Comparison of ENCODE assay signal across 8 cellular contexts in genomic region chr1:53014791-53015507, GRCh38. TPM values are rescaled to one million over a fixed set of nuclear protein-coding genes. Genes with fewer than 3 reads are reported as not detected.
A peak's percentile ranks its signal among the peaks of the same experiment; 100 is the strongest.
DNase-seq lines count a peak whose midpoint lies in the region; ATAC-seq, FAIRE-seq and TF ChIP-seq lines count a peak whose summit lies in the region.

No MANE protein-coding gene starts in this region.

- peak; percentile 91 for ATAC-seq in GM21737 (IDR thresholded peaks at IDR 0.05; ENCODE audit: unreplicated experiment)
- peak; percentile 98 to 100 (median 99) for ATAC-seq in natural killer cell
- peak; percentile 99 to 100 for ATAC-seq in stimulated activated naive B cell treated with anti-CD40 and anti-IgM and Interleukin-4, amounts not matched to agents 10 μg/mL and 1 μg/mL and 100 μg/mL, for 72 hours (replicated peaks)

- H3K27me3 Mint-ChIP-seq in natural killer cell (ENCODE audit: low read depth in 2 of 2) = no peaks in the 10 kb centered on the region
- no peaks in the 10 kb centered on the region for H3K27me3 Mint-ChIP-seq in stimulated activated naive B cell treated with anti-CD40 and anti-IgM and Interleukin-4, amounts not matched to agents 10 μg/mL and 1 μg/mL and 100 μg/mL, for 72 hours

- no peaks in the 10 kb centered on the region for H3K9me3 Mint-ChIP-seq in natural killer cell
- H3K9me3 Mint-ChIP-seq in stimulated activated naive B cell treated with anti-CD40 and anti-IgM and Interleukin-4, amounts not matched to agents 10 μg/mL and 1 μg/mL and 100 μg/mL, for 72 hours = no peaks in the 10 kb centered on the region

- peak; percentile 84 for DNase-seq in DMS114 treated with DMSO at 0.1 percent for 48 hours (lab: John Stamatoyannopoulos, UW; ENCODE audit: unreplicated experiment)
- peak; percentile 95 for DNase-seq in Kasumi-1 (lab: John Stamatoyannopoulos, UW)
- peak; percentile 82 for DNase-seq in RCC 7860 (ENCODE audit: low spot score)
- DNase-seq in activated T-helper 1 cell treated with Interleukin-2 at 50 U/mL for 16 hours (ENCODE audit: low read depth) = peak; percentile 60
- DNase-seq in fibroblast of peridontal ligament (ENCODE audit: extremely low read depth) = peak; percentile 88
- DNase-seq in natural killer cell = peak; percentile 40
- DNase-seq in stimulated activated naive B cell treated with anti-CD40 and anti-IgM and Interleukin-4, amounts not matched to agents 10 μg/mL and 1 μg/mL and 100 μg/mL, for 72 hours = peak; percentile 78

- H3K4me1 Mint-ChIP-seq in natural killer cell = peaks cover 27 to 29% of the 10 kb centered on the region in 2 donors
- H3K4me1 Mint-ChIP-seq in stimulated activated naive B cell treated with anti-CD40 and anti-IgM and Interleukin-4, amounts not matched to agents 10 μg/mL and 1 μg/mL and 100 μg/mL, for 72 hours = peaks cover 16 to 24% of the 10 kb centered on the region in 2 donors

- peak; percentile 84 for FAIRE-seq in RCC 7860 (lab: Jason Lieb, UNC)

- intact Hi-C loops in natural killer cell (cut with micrococcal nuclease) = loop anchor here (2.0 kb wide), 1 partner anchor 168 kb away; no protein-coding TSS in a partner anchor

- H3K4me3 Mint-ChIP-seq in natural killer cell = peak overlapping the region; percentile 84
- H3K4me3 Mint-ChIP-seq in stimulated activated naive B cell treated with anti-CD40 and anti-IgM and Interleukin-4, amounts not matched to agents 10 μg/mL and 1 μg/mL and 100 μg/mL, for 72 hours = peak overlapping the region; percentile 87 to 95

- peak overlapping the region; percentile 39 to 72 for H3K27ac Mint-ChIP-seq in natural killer cell
- H3K27ac Mint-ChIP-seq in stimulated activated naive B cell treated with anti-CD40 and anti-IgM and Interleukin-4, amounts not matched to agents 10 μg/mL and 1 μg/mL and 100 μg/mL, for 72 hours = peak overlapping the region; percentile 84

- H3K36me3 Mint-ChIP-seq in natural killer cell = no peaks in the 10 kb centered on the region
- peaks cover 3 to 19% of the 10 kb centered on the region in 2 donors for H3K36me3 Mint-ChIP-seq in stimulated activated naive B cell treated with anti-CD40 and anti-IgM and Interleukin-4, amounts not matched to agents 10 μg/mL and 1 μg/mL and 100 μg/mL, for 72 hours

- no peak for TF ChIP-seq CTCF in natural killer cell (IDR thresholded peaks at IDR 0.05)

RNA-seq across cellular contexts. Expression of gene PODN, which starts 47.1 kb away (rescaled TPM):
- total RNA-seq in natural killer cell = 10 to 100 TPM in 2 of 3 donors, 1 to 10 TPM in 1; 8.8 to 13.2 (median 11.2) TPM

Comparison
In these comparisons a context has a peak if more than half of its experiments do, and no peak if none do; other contexts are left out.
1. Peak in every context shown above with its lines: DNase-seq and ATAC-seq.
2. DNase-seq: peak in every context shown above with its lines; median percentile 95 in Kasumi-1; 88 in fibroblast of peridontal ligament; 84 in DMS114 treated with DMSO at 0.1 percent for 48 hours; 82 in RCC 7860; 78 in stimulated activated naive B cell treated with anti-CD40 and anti-IgM and Interleukin-4, amounts not matched to agents 10 μg/mL and 1 μg/mL and 100 μg/mL, for 72 hours; 60 in activated T-helper 1 cell treated with Interleukin-2 at 50 U/mL for 16 hours; 40 in natural killer cell.